ENCODE assay signal across 1 cellular context in the genomic region with DNA sequence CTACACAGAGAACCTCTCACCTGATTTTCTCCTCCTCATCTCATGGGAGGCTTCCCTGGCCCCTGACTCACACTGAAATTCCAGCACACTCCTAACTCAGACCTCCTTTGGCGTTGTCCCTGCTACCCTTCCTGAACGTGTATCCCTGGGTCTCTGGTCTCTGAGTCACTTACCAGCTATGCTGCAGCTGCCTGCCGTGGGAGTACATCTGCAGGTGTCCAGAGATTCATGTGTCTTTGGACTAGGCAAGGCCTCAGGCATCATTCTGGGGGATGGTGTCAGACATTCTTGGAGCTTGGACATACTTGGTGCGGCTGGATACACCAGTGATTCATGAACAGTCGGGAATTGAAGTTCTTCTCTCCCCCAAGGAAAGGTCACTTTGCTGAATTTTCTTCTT.
TF ChIP-seq lines count a peak whose summit lies in the region.

No MANE protein-coding gene starts in this region.

TF ChIP-seq in HCT116, 20 proteins besides CTCF, POLR2A, EP300 and RAD21 (continued from another document):
- TF ChIP-seq, protein P1, sequence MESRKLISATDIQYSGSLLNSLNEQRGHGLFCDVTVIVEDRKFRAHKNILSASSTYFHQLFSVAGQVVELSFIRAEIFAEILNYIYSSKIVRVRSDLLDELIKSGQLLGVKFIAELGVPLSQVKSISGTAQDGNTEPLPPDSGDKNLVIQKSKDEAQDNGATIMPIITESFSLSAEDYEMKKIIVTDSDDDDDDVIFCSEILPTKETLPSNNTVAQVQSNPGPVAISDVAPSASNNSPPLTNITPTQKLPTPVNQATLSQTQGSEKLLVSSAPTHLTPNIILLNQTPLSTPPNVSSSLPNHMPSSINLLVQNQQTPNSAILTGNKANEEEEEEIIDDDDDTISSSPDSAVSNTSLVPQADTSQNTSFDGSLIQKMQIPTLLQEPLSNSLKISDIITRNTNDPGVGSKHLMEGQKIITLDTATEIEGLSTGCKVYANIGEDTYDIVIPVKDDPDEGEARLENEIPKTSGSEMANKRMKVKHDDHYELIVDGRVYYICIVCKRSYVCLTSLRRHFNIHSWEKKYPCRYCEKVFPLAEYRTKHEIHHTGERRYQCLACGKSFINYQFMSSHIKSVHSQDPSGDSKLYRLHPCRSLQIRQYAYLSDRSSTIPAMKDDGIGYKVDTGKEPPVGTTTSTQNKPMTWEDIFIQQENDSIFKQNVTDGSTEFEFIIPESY (IDR thresholded peaks at IDR 0.05; ENCODE audit: extremely low read depth, insufficient replicate concordance, low read length) = no peak
- TF ChIP-seq CEBPB (IDR thresholded peaks at IDR 0.05; ENCODE audit: low read depth) (no peak), CBX3 (IDR thresholded peaks at IDR 0.05; ENCODE audit: low read depth) (no peak)
